In the genomic region with DNA sequence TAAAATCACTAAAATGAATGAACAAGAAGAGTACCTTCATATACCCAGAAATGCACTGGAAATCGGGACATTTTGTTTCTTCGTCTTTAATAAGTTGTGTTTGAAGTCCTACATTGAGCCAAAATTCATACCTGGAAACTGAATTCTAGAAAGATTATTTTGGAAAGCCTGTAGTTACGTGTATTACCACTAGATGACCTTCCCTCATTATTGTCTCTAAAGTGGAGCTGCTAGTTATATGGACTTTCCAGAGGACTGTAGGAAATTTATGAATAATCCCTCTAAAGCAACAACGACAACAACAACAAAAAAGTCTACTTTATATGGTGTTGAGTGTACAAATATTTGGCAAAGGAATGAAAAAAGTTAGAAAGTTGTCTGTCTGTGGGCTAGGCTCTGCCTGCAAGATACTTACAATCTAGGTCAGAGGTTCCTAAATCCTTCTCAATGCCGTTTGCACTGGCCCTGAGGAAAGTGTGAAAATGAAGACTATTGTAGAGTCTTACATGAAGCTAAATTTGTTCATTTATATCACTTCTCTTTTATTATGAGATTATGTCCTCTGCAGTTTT, we compare ENCODE assay signal across 9 cellular contexts.
DNase-seq lines count a peak whose midpoint lies in the region; ATAC-seq, FAIRE-seq and TF ChIP-seq lines count a peak whose summit lies in the region.
"Had no signal": no experiment of that assay in that cellular context is flagged by ENCODE, and none has a peak within 500 bp of the region (broad histone marks: within the 10 kb centered on the region; RNA-seq: fewer than 3 reads in every experiment).

No MANE protein-coding gene starts in this region.

- TF ChIP-seq CTCF in D721Med (IDR thresholded peaks at IDR 0.05; ENCODE audit: insufficient read depth, missing control alignments) (peak; percentile 8), breast epithelium (IDR thresholded peaks at IDR 0.05) (peak; percentile 29 to 47 (median 37)), neural crest cell (conservative IDR thresholded peaks at IDR 0.05) (peak; percentile 62)

- H3K36me3 ChIP-seq in Karpas-422 (ENCODE audit: insufficient read depth, low read length) = no peaks in the 10 kb centered on the region
- H3K36me3 ChIP-seq in breast epithelium = no peaks in the 10 kb centered on the region

- H3K9me3 ChIP-seq in Karpas-422 (ENCODE audit: low read length) (no peaks in the 10 kb centered on the region), breast epithelium (no peaks in the 10 kb centered on the region)

- intact Hi-C loops in breast epithelium (cut with DNase I; ENCODE audit: low total_unique reads) = no loop called here

- H3K27ac ChIP-seq in Karpas-422 (ENCODE audit: low read length) = no peak overlapping the region
- no peak overlapping the region for H3K27ac ChIP-seq in breast epithelium

- TF ChIP-seq POLR2A in breast epithelium (IDR thresholded peaks at IDR 0.05) = no peak

- H3K4me3 Mint-ChIP-seq in neural crest cell = no peak overlapping the region

- no peaks in the 10 kb centered on the region for H3K36me3 Mint-ChIP-seq in neural crest cell (ENCODE audit: low read depth)

- FAIRE-seq in D721Med (lab: Jason Lieb, UNC) = no peak

- peaks cover 7% of the 10 kb centered on the region for H3K27me3 Mint-ChIP-seq in neural crest cell (ENCODE audit: low read depth)

- no peak for DNase-seq in D721Med (ENCODE audit: insufficient read length, low spot score)
- DNase-seq in Karpas-422 = peak; percentile 49
- no peak for DNase-seq in breast epithelium (ENCODE audit: low spot score in 2 of 2)
- DNase-seq in neural crest cell (ENCODE audit: low read depth, low spot score) = no peak
- DNase-seq: islet precursor cell had no signal

- no peaks in the 10 kb centered on the region for H4K20me1 ChIP-seq in Karpas-422 (ENCODE audit: insufficient read depth, low read depth, low read length)

- H3K4me2 ChIP-seq in Karpas-422 (ENCODE audit: low read depth, low read length, poor library complexity, severe bottlenecking) = no peak overlapping the region

- H3K4me1 ChIP-seq in Karpas-422 (ENCODE audit: low read length) (no peaks in the 10 kb centered on the region), breast epithelium (no peaks in the 10 kb centered on the region)

- H3K4me3 ChIP-seq in Karpas-422 (ENCODE audit: low read length) = no peak overlapping the region
- H3K4me3 ChIP-seq in breast epithelium = no peak overlapping the region

- H3K27me3 ChIP-seq in Karpas-422 (ENCODE audit: low read length) = no peaks in the 10 kb centered on the region
- H3K27me3 ChIP-seq in breast epithelium = no peaks in the 10 kb centered on the region

- H3K9me2 ChIP-seq in Karpas-422 (replicated peaks; ENCODE audit: insufficient read depth, low read length) = no peaks in the 10 kb centered on the region

- no peaks in the 10 kb centered on the region for H3K9me3 Mint-ChIP-seq in neural crest cell

- no peaks in the 10 kb centered on the region for H3K79me2 ChIP-seq in Karpas-422 (ENCODE audit: low read length)

- H3K27ac Mint-ChIP-seq in neural crest cell (ENCODE audit: unreplicated experiment) = no peak overlapping the region

- no peak overlapping the region for H2AFZ ChIP-seq in Karpas-422 (ENCODE audit: low read length)

- H3K9ac ChIP-seq in Karpas-422 (ENCODE audit: low read length) = no peak overlapping the region

- no peak for ATAC-seq in HG03354 (IDR thresholded peaks at IDR 0.05; ENCODE audit: poor library complexity, severe bottlenecking, unreplicated experiment)
- no peak for ATAC-seq in GM18873 (IDR thresholded peaks at IDR 0.05; ENCODE audit: low FRiP score, unreplicated experiment)
- no peak for ATAC-seq in HG02610 (IDR thresholded peaks at IDR 0.05; ENCODE audit: unreplicated experiment)
- ATAC-seq in GM18517 (IDR thresholded peaks at IDR 0.05; ENCODE audit: unreplicated experiment) = no peak

- no peaks in the 10 kb centered on the region for H3K4me1 Mint-ChIP-seq in neural crest cell

Comparison
In these comparisons a context has a peak if more than half of its experiments do, and no peak if none do; other contexts are left out.
1. CTCF ChIP-seq: peak in every context shown above with its lines; median percentile 62 in neural crest cell; 37 in breast epithelium; 8 in D721Med.